ENCODE assay signal across 22 cellular contexts in genomic region chr4:147648656-147649055, GRCh38.
"Had no signal": no experiment of that assay in that cellular context is flagged by ENCODE, and none has a peak within 500 bp of the region (broad histone marks: within the 10 kb centered on the region; RNA-seq: fewer than 3 reads in every experiment).

No MANE protein-coding gene starts in this region.

- H3K4me1 ChIP-seq: colonic mucosa, right lobe of liver, suprapubic skin had no signal

- DNase-seq: colonic mucosa; effector memory CD8-positive, alpha-beta T cell; hypothalamus; left ventricle myocardium superior; midbrain; naive thymus-derived CD4-positive, alpha-beta T cell; pancreas; right lobe of liver; small intestine; stimulated activated CD4-positive, alpha-beta T cell treated with anti-CD3 and anti-CD28 coated beads, Interleukin-15, amount 100 ng/mL, for 24 hours; stimulated activated CD4-positive, alpha-beta T cell treated with anti-CD3 and anti-CD28 coated beads, Interleukin-2, amount 100 ng/mL, for 48 hours; stimulated activated naive CD4-positive, alpha-beta T cell; stimulated activated naive CD8-positive, alpha-beta T cell treated with anti-CD3 and anti-CD28 coated beads, Interleukin-15, amount 100 ng/mL, for 72 hours had no signal

- FAIRE-seq: frontal cortex, keratinocyte, pancreas, small intestine had no signal

- H3K9me3 ChIP-seq: colonic mucosa, neutrophil, pancreas, right lobe of liver, suprapubic skin had no signal

- H3K4me3 ChIP-seq: colonic mucosa, lung, pancreas, right lobe of liver, suprapubic skin had no signal

- H3K27ac Mint-ChIP-seq: dendritic cell treated with granulocyte-macrophage colony-stimulating factor and Interleukin-4, amounts not matched to agents 40 ng/mL and 50 ng/mL, for 4 days; memory B cell; stimulated activated naive CD8-positive, alpha-beta T cell treated with anti-CD3 and anti-CD28 coated beads, Interleukin-15, amount 100 ng/mL, for 72 hours; type B pancreatic cell had no signal

- ATAC-seq: effector memory CD8-positive, alpha-beta T cell; left ventricle myocardium superior; naive thymus-derived CD4-positive, alpha-beta T cell; pancreas; right lobe of liver; stimulated activated naive CD8-positive, alpha-beta T cell treated with anti-CD3 and anti-CD28 coated beads, Interleukin-15, amount 100 ng/mL, for 72 hours had no signal

- H3K27me3 ChIP-seq: colonic mucosa, neutrophil, pancreas, right lobe of liver, suprapubic skin had no signal

- H3K4me1 Mint-ChIP-seq: neural crest cell had no signal

- H3K9me3 Mint-ChIP-seq: dendritic cell treated with granulocyte-macrophage colony-stimulating factor and Interleukin-4, amounts not matched to agents 40 ng/mL and 50 ng/mL, for 4 days; effector memory CD8-positive, alpha-beta T cell; memory B cell; neural crest cell; stimulated activated naive CD8-positive, alpha-beta T cell treated with anti-CD3 and anti-CD28 coated beads, Interleukin-15, amount 100 ng/mL, for 72 hours; type B pancreatic cell had no signal

- H3K27me3 Mint-ChIP-seq: dendritic cell treated with granulocyte-macrophage colony-stimulating factor and Interleukin-4, amounts not matched to agents 40 ng/mL and 50 ng/mL, for 4 days; effector memory CD8-positive, alpha-beta T cell; memory B cell; naive thymus-derived CD4-positive, alpha-beta T cell; stimulated activated naive CD8-positive, alpha-beta T cell treated with anti-CD3 and anti-CD28 coated beads, Interleukin-15, amount 100 ng/mL, for 72 hours; type B pancreatic cell had no signal

- H3K27ac ChIP-seq: colonic mucosa, neutrophil, pancreas, right lobe of liver, suprapubic skin had no signal

- H3K36me3 ChIP-seq: colonic mucosa, pancreas had no signal

- H3K4me3 Mint-ChIP-seq: dendritic cell treated with granulocyte-macrophage colony-stimulating factor and Interleukin-4, amounts not matched to agents 40 ng/mL and 50 ng/mL, for 4 days; effector memory CD8-positive, alpha-beta T cell; memory B cell; neural crest cell; stimulated activated naive CD8-positive, alpha-beta T cell treated with anti-CD3 and anti-CD28 coated beads, Interleukin-15, amount 100 ng/mL, for 72 hours; type B pancreatic cell had no signal
